ENCODE assay signal across 3 cellular contexts in genomic region chrX:38109042-38109904, GRCh38.
TF ChIP-seq lines count a peak whose summit lies in the region.

No MANE protein-coding gene starts in this region.

TF ChIP-seq in liver, 16 proteins besides CTCF, POLR2A, EP300 and RAD21:
- TF ChIP-seq SP1 (IDR thresholded peaks at IDR 0.05) (peak; percentile 44), JUND (IDR thresholded peaks at IDR 0.05) (no peak), EGR1 (IDR thresholded peaks at IDR 0.05; ENCODE audit: low read depth in 2 of 2) (no peak), RXRA (IDR thresholded peaks at IDR 0.05) (peak; percentile 77 to 81), HNF4A (conservative IDR thresholded peaks at IDR 0.05) (peak; percentile 37 to 65), HNF4G (IDR thresholded peaks at IDR 0.05) (no peak), FOXA1 (IDR thresholded peaks at IDR 0.05) (no peak), FOXA2 (IDR thresholded peaks at IDR 0.05) (no peak)

TF ChIP-seq in HepG2, 621 proteins besides CTCF, POLR2A, EP300 and RAD21:
- no peak for TF ChIP-seq MIER2 (CRISPR knock-in tag; IDR thresholded peaks at IDR 0.05)
- no peak for TF ChIP-seq KAT7 (CRISPR knock-in tag; IDR thresholded peaks at IDR 0.05; ENCODE audit: borderline replicate concordance)
- TF ChIP-seq ZNF709 (CRISPR knock-in tag; IDR thresholded peaks at IDR 0.05), result no peak
- no peak for TF ChIP-seq BRF2 (CRISPR knock-in tag; IDR thresholded peaks at IDR 0.05)
- TF ChIP-seq HOXA9 (CRISPR knock-in tag; IDR thresholded peaks at IDR 0.05; ENCODE audit: borderline replicate concordance), result no peak
- no peak for TF ChIP-seq TOPORS (CRISPR knock-in tag; IDR thresholded peaks at IDR 0.05)
- TF ChIP-seq MAX (IDR thresholded peaks at IDR 0.05), result no peak
- no peak for TF ChIP-seq SOX6 (IDR thresholded peaks at IDR 0.05)
- TF ChIP-seq SOX6 (CRISPR knock-in tag; IDR thresholded peaks at IDR 0.05), result no peak
- no peak for TF ChIP-seq ZSCAN22 (CRISPR knock-in tag; IDR thresholded peaks at IDR 0.05)
- TF ChIP-seq ZFP62 (CRISPR knock-in tag; IDR thresholded peaks at IDR 0.05), result no peak
- no peak for TF ChIP-seq RNF2 (conservative IDR thresholded peaks at IDR 0.05; ENCODE audit: low read depth)

TF ChIP-seq in K562, 482 proteins besides CTCF, POLR2A, EP300 and RAD21:
- TF ChIP-seq ZNF316 (IDR thresholded peaks at IDR 0.05), result peak; percentile 23; the same call in 1 of the 2 replicates
- TF ChIP-seq ZBED1 (IDR thresholded peaks at IDR 0.05), result no peak
